Comparison of ENCODE assay signal across 22 cellular contexts in the genomic region with DNA sequence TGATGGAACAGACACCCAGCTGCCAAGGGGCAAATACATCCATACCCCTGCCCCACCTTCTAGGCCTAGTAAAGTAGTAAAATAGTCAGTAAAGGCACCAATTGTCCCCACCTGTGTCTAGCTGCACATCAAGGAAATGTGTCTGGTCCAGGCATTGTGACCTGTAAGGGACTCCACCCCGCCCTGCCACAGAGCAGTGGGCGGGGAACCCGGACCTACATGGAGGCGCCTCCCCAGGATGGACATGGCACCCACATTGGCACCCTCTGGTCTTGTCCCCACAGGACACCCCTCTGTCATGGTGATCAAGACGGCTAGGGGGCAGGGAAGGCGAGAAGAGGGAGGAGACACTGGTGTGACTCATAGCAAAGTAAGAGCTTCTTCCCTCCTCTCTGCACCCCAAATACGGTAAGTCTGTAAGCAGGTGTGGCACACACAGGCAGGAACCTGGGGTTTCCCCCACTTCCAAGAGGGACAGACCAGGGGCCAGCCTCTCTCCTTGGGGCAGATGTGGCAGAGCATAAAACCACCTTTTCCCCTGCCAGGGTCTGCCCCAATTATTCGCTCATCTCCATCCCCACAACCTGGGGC. TPM values are rescaled to one million over a fixed set of nuclear protein-coding genes. Genes with fewer than 3 reads are reported as not detected.
"Had no signal": no experiment of that assay in that cellular context is flagged by ENCODE, and none has a peak within 500 bp of the region (broad histone marks: within the 10 kb centered on the region; RNA-seq: fewer than 3 reads in every experiment).

No MANE protein-coding gene starts in this region.

- H3K27me3 ChIP-seq: adrenal gland, right atrium auricular region had no signal

- H3K4me3 ChIP-seq: adrenal gland, right atrium auricular region, skin epidermis had no signal

- H3K4me3 Mint-ChIP-seq: activated CD4-positive, alpha-beta T cell treated with anti-CD3 and anti-CD28 coated beads, Interleukin-2, amount 10 ng/mL, durations not matched to agents 7 days and 5 days; central memory CD8-positive, alpha-beta T cell; natural killer cell treated with Interleukin-12 subunit alpha and Interleukin-12 subunit beta and Interleukin-15 and Interleukin-18, amount 100 ng/mL, for 72 hours; T-helper 2 cell treated with Interferon-gamma antibody and Interleukin-4, amounts not matched to agents 5 μg/mL and 100 μg/mL, for 36 hours; type B pancreatic cell had no signal

- H3K9me3 Mint-ChIP-seq: activated CD4-positive, alpha-beta T cell treated with anti-CD3 and anti-CD28 coated beads, Interleukin-2, amount 10 ng/mL, durations not matched to agents 7 days and 5 days; central memory CD8-positive, alpha-beta T cell; natural killer cell treated with Interleukin-12 subunit alpha and Interleukin-12 subunit beta and Interleukin-15 and Interleukin-18, amount 100 ng/mL, for 72 hours; T-helper 2 cell treated with Interferon-gamma antibody and Interleukin-4, amounts not matched to agents 5 μg/mL and 100 μg/mL, for 36 hours; type B pancreatic cell had no signal

- H3K36me3 Mint-ChIP-seq: natural killer cell treated with Interleukin-12 subunit alpha and Interleukin-12 subunit beta and Interleukin-15 and Interleukin-18, amount 100 ng/mL, for 72 hours; type B pancreatic cell had no signal

- H3K9me3 ChIP-seq: adrenal gland, right atrium auricular region had no signal

- H3K36me3 ChIP-seq: adrenal gland, right atrium auricular region had no signal

- FAIRE-seq: endothelial cell of umbilical vein had no signal

- H3K27ac ChIP-seq: adrenal gland, right atrium auricular region, skin epidermis had no signal

- H3K4me1 ChIP-seq: adrenal gland had no signal

- H3K27ac Mint-ChIP-seq: activated CD4-positive, alpha-beta T cell treated with anti-CD3 and anti-CD28 coated beads, Interleukin-2, amount 10 ng/mL, durations not matched to agents 7 days and 5 days; natural killer cell treated with Interleukin-12 subunit alpha and Interleukin-12 subunit beta and Interleukin-15 and Interleukin-18, amount 100 ng/mL, for 72 hours; T-helper 2 cell treated with Interferon-gamma antibody and Interleukin-4, amounts not matched to agents 5 μg/mL and 100 μg/mL, for 36 hours; type B pancreatic cell had no signal

- H3K4me1 Mint-ChIP-seq: activated CD4-positive, alpha-beta T cell treated with anti-CD3 and anti-CD28 coated beads, Interleukin-2, amount 10 ng/mL, durations not matched to agents 7 days and 5 days; central memory CD8-positive, alpha-beta T cell had no signal

- ATAC-seq: left ventricle myocardium superior; natural killer cell treated with Interleukin-12 subunit alpha and Interleukin-12 subunit beta and Interleukin-15 and Interleukin-18, amount 100 ng/mL, for 72 hours had no signal

- DNase-seq: activated CD4-positive, alpha-beta T cell treated with anti-CD3 and anti-CD28 coated beads, Interleukin-2, amount 10 ng/mL, durations not matched to agents 7 days and 5 days; activated CD4-positive, CD25-positive, alpha-beta regulatory T cell; activated naive CD4-positive, alpha-beta T cell treated with anti-CD3 and anti-CD28 coated beads, Interleukin-2, amount 50 U/mL, for 16 hours; activated T-cell treated with anti-CD3 and anti-CD28 coated beads for 4 hours; adrenal gland; effector CD8-positive, alpha-beta T cell; foreskin melanocyte; left ventricle myocardium superior; mesenchymal stem cell; occipital lobe; stimulated activated CD4-positive, alpha-beta T cell treated with anti-CD3 and anti-CD28 coated beads, Interleukin-15, amount 100 ng/mL, for 24 hours; stimulated activated CD4-positive, alpha-beta T cell treated with anti-CD3 and anti-CD28 coated beads, Interleukin-4, amount 100 ng/mL, for 1 hour; stimulated activated naive CD4-positive, alpha-beta T cell; substantia nigra; SW 1271 had no signal

RNA-seq across cellular contexts. Expression of gene LINGO1, which starts 13.5 kb away (rescaled TPM):
- total RNA-seq: activated CD4-positive, alpha-beta T cell treated with anti-CD3 and anti-CD28 coated beads, Interleukin-2, amount 10 ng/mL, durations not matched to agents 7 days and 5 days; natural killer cell treated with Interleukin-12 subunit alpha and Interleukin-12 subunit beta and Interleukin-15 and Interleukin-18, amount 100 ng/mL, for 72 hours had no signal
